ENCODE assay signal across 6 cellular contexts in genomic region chr11:1876361-1877063, GRCh38. TPM values are rescaled to one million over a fixed set of nuclear protein-coding genes. Genes with fewer than 3 reads are reported as not detected.
A peak's percentile ranks its signal among the peaks of the same experiment; 100 is the strongest.
DNase-seq lines count a peak whose midpoint lies in the region; ATAC-seq, FAIRE-seq and TF ChIP-seq lines count a peak whose summit lies in the region.

No MANE protein-coding gene starts in this region.

- H3K27ac ChIP-seq in mesendoderm (ENCODE audit: low read depth, low read length): no peak overlapping the region

- H3K27me3 ChIP-seq in mesendoderm (ENCODE audit: insufficient read depth, low read length, poor library complexity): no peaks in the 10 kb centered on the region

- no peak overlapping the region for H3K4me2 ChIP-seq in mesendoderm (ENCODE audit: low read length)

- DNase-seq in GM12891 (ENCODE audit: insufficient read length, low spot score) (peak; percentile 63), mesendoderm (peak; percentile 62), NCI-H524 treated with DMSO at 0.1 percent for 48 hours (lab: John Stamatoyannopoulos, UW) (no peak), NCI-H526 treated with DMSO at 0.1 percent for 48 hours (lab: John Stamatoyannopoulos, UW) (no peak)

- no peak for TF ChIP-seq POLR2A in GM12891 (IDR thresholded peaks at IDR 0.05; ENCODE audit: low read depth, low read length)

- peak; percentile 46 for TF ChIP-seq CTCF in WI38 (IDR thresholded peaks at IDR 0.05; ENCODE audit: low read depth, low read length)

- no peak overlapping the region for H3K4ac ChIP-seq in mesendoderm (ENCODE audit: low read depth, low read length)

- H2AK5ac ChIP-seq in mesendoderm (ENCODE audit: low read length): no peak overlapping the region

- H3K23ac ChIP-seq in mesendoderm (ENCODE audit: low read length): no peak overlapping the region

- FAIRE-seq in GM12891 (lab: Jason Lieb, UNC): no peak

- no CpG with 5 or more reads among the region's 26 CpGs for WGBS in mesendoderm (ENCODE audit: extremely low coverage, insufficient coverage, low lambda C conversion rate)

- H3K18ac ChIP-seq in mesendoderm (ENCODE audit: low read length): no peak overlapping the region

- no peak overlapping the region for H4K5ac ChIP-seq in mesendoderm (ENCODE audit: low read length)

- peak overlapping the region; percentile 56 for H3K56ac ChIP-seq in mesendoderm (ENCODE audit: low read length)

- H4K8ac ChIP-seq in mesendoderm (ENCODE audit: low read depth, low read length): no peak overlapping the region

- no peaks in the 10 kb centered on the region for H3K79me2 ChIP-seq in mesendoderm (ENCODE audit: control insufficient read depth, insufficient read depth, low read length)

- no peaks in the 10 kb centered on the region for H3K4me1 ChIP-seq in mesendoderm (ENCODE audit: control insufficient read depth, low read depth, low read length)

- no peak for ATAC-seq in GM21515 (IDR thresholded peaks at IDR 0.05; ENCODE audit: unreplicated experiment)

- H3K36me3 ChIP-seq in mesendoderm (ENCODE audit: control insufficient read depth, insufficient read depth, low read length): no peaks in the 10 kb centered on the region

- H3K4me3 ChIP-seq in WI38 (ENCODE audit: low read depth, low read length) (no peak overlapping the region), mesendoderm (ENCODE audit: low read length) (no peak overlapping the region)

- H2BK120ac ChIP-seq in mesendoderm (ENCODE audit: low read depth, low read length): no peak overlapping the region

- H3K9ac ChIP-seq in mesendoderm (ENCODE audit: low read length): no peak overlapping the region

- H3K79me1 ChIP-seq in mesendoderm (ENCODE audit: low read length): no peaks in the 10 kb centered on the region

- H2BK15ac ChIP-seq in mesendoderm (replicated peaks; ENCODE audit: low read depth): no peak overlapping the region

- no peak overlapping the region for H2BK5ac ChIP-seq in mesendoderm (ENCODE audit: low read length)

TF ChIP-seq in GM12891, 5 proteins besides CTCF, POLR2A, EP300 and RAD21:
- TF ChIP-seq POU2F2 (IDR thresholded peaks at IDR 0.05; ENCODE audit: low read depth, low read length) (no peak), POLR2AphosphoS5 (IDR thresholded peaks at IDR 0.05; ENCODE audit: low read depth, low read length) (no peak), SPI1 (IDR thresholded peaks at IDR 0.05; ENCODE audit: low read depth, low read length) (no peak), TAF1 (IDR thresholded peaks at IDR 0.05; ENCODE audit: low read depth, low read length) (no peak)

RNA-seq across cellular contexts. Expression of gene PRR33, which starts 15.2 kb away (rescaled TPM):
- polyA plus RNA-seq in GM12891 (2012; ENCODE audit: low read depth, missing spikeins): 5.7 TPM
- polyA plus RNA-seq in mesendoderm (2013, experiment 1 of 2): not detected
- 0.01 TPM for polyA plus RNA-seq in mesendoderm (2013, experiment 2 of 2)

RNA-seq across cellular contexts. Expression of gene LSP1, which starts 23.6 kb away (rescaled TPM):
- polyA plus RNA-seq in GM12891 (2012; ENCODE audit: low read depth, missing spikeins): 602 TPM
- polyA plus RNA-seq in mesendoderm (2013, experiment 1 of 2): 0.08 TPM
- 0.03 TPM for polyA plus RNA-seq in mesendoderm (2013, experiment 2 of 2)

RNA-seq across cellular contexts. Expression of gene TNNI2, which starts 37.7 kb away (rescaled TPM):
- 0.46 TPM for polyA plus RNA-seq in GM12891 (2012; ENCODE audit: low read depth, missing spikeins)
- polyA plus RNA-seq in mesendoderm (2013, experiment 1 of 2): not detected
- not detected for polyA plus RNA-seq in mesendoderm (2013, experiment 2 of 2)

RNA-seq across cellular contexts. Expression of gene SYT8, which starts 41.7 kb away (rescaled TPM):
- 0.60 TPM for polyA plus RNA-seq in GM12891 (2012; ENCODE audit: low read depth, missing spikeins)
- polyA plus RNA-seq in mesendoderm (2013, experiment 1 of 2): not detected
- not detected for polyA plus RNA-seq in mesendoderm (2013, experiment 2 of 2)

RNA-seq across cellular contexts. Expression of gene TNNT3, which starts 43.0 kb away (rescaled TPM):
- 1.5 TPM for polyA plus RNA-seq in GM12891 (2012; ENCODE audit: low read depth, missing spikeins)
- polyA plus RNA-seq in mesendoderm (2013, experiment 1 of 2): not detected
- polyA plus RNA-seq in mesendoderm (2013, experiment 2 of 2): not detected

Comparison
In these comparisons a context has a peak if more than half of its experiments do, and no peak if none do; other contexts are left out.
1. DNase-seq: peak in GM12891 (single experiment) and mesendoderm (single experiment); none in NCI-H524 treated with DMSO at 0.1 percent for 48 hours (single experiment) and NCI-H526 treated with DMSO at 0.1 percent for 48 hours (single experiment).